In the genomic region with DNA sequence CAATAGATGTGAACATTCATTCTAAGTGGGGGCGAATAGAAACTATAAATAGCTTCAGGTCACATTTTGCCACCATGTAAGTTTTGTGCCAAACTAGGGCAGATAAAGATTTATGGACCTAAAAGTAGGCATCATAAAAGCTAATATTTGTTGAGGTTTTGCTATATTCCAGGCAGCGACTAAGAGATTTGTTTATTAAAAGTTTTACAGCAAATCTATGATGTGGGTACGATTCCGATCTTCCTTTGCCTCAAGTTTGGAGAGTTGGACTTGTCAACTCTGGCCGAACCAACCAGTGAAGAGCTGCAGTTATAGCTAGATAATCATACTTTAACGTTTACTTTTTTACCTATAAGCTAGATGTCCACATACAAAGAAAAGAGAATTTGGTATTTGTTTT, we compare ENCODE assay signal across 9 cellular contexts. TPM values are rescaled to one million over a fixed set of nuclear protein-coding genes. Genes with fewer than 3 reads are reported as not detected.
DNase-seq lines count a peak whose midpoint lies in the region; ATAC-seq, FAIRE-seq and TF ChIP-seq lines count a peak whose summit lies in the region.
"Had no signal": no experiment of that assay in that cellular context is flagged by ENCODE, and none has a peak within 500 bp of the region (broad histone marks: within the 10 kb centered on the region; RNA-seq: fewer than 3 reads in every experiment).

No MANE protein-coding gene starts in this region.

- no peak for FAIRE-seq in RCC 7860 (lab: Jason Lieb, UNC)

- peaks cover 27% of the 10 kb centered on the region for H3K36me3 ChIP-seq in left ventricle myocardium inferior
- peaks cover 49% of the 10 kb centered on the region for H3K36me3 ChIP-seq in mesodermal cell (ENCODE audit: control insufficient read depth, insufficient read depth, low read length)
- no peaks in the 10 kb centered on the region for H3K36me3 ChIP-seq in aorta (ENCODE audit: control insufficient read depth in 1 of 2, insufficient read depth in 2 of 2, low read length in 1 of 2)

- H3K9me3 ChIP-seq in left ventricle myocardium inferior (replicated peaks), result no peaks in the 10 kb centered on the region
- no peaks in the 10 kb centered on the region for H3K9me3 ChIP-seq in mesodermal cell (ENCODE audit: control insufficient read depth, low read length)
- H3K9me3 ChIP-seq in aorta (ENCODE audit: control insufficient read depth, low read length), result no peaks in the 10 kb centered on the region

- H3K27me3 Mint-ChIP-seq in MCF 10A (ENCODE audit: insufficient read depth, unreplicated experiment), result no peaks in the 10 kb centered on the region

- POLR2A ChIA-PET in MCF 10A (lab: Yijun Ruan, JAX), result interaction anchor here (0.7 to 6.7 kb wide), 18 partner anchors 8 to 434 kb away, joined by 3 to 356 read pairs (median 20); a partner anchor contains a TSS

- peaks cover 16% of the 10 kb centered on the region for H3K4me1 Mint-ChIP-seq in MCF 10A (ENCODE audit: insufficient read depth, unreplicated experiment)

- H3K27ac ChIP-seq in left ventricle myocardium inferior (replicated peaks) (peak overlapping the region; percentile 99), mesodermal cell (ENCODE audit: low read depth, low read length, severe bottlenecking) (peak overlapping the region; percentile 100), aorta (ENCODE audit: low read depth in 1 of 2, low read length in 2 of 2) (peak overlapping the region in 1 of 2 donors; percentile 22)

- peaks cover 57% of the 10 kb centered on the region for H3K36me3 Mint-ChIP-seq in MCF 10A (ENCODE audit: insufficient read depth, unreplicated experiment)

- H3K27me3 ChIP-seq in left ventricle myocardium inferior (ENCODE audit: low read depth), result no peaks in the 10 kb centered on the region
- no peaks in the 10 kb centered on the region for H3K27me3 ChIP-seq in aorta (ENCODE audit: control insufficient read depth in 1 of 2, insufficient read depth in 2 of 2, low read length in 1 of 2)

- CTCF ChIA-PET in MCF 10A (lab: Yijun Ruan, JAX), result interaction anchor here (0.6 to 1.6 kb wide), 8 partner anchors 24 to 1594 kb away, joined by 3 to 5 read pairs (median 4); a partner anchor contains a TSS

- TF ChIP-seq CTCF in left ventricle myocardium inferior (IDR thresholded peaks at IDR 0.05; ENCODE audit: borderline replicate concordance) (no peak), MCF 10A (IDR thresholded peaks at IDR 0.05; ENCODE audit: unreplicated experiment) (no peak)

- ATAC-seq in Right ventricle myocardium inferior (no peak), aorta (ENCODE audit: low FRiP score) (no peak)

- intact Hi-C loops in left ventricle myocardium inferior (cut with micrococcal nuclease), result no loop called here
- intact Hi-C loops in Right ventricle myocardium inferior (cut with DNase I), result loop anchor here (5.0 to 10.0 kb wide), 2 partner anchors 79 to 222 kb away; a partner anchor contains a TSS
- intact Hi-C loops in MCF 10A (cut with micrococcal nuclease), result loop anchor here (2.0 kb wide), 1 partner anchor 76 kb away; a partner anchor contains a TSS
- intact Hi-C loops in aorta (cut with DNase I), result loop anchor here in 1 of 2 donors (2.0 kb wide), 1 partner anchor 16 kb away; no protein-coding TSS in a partner anchor

- DNase-seq in left ventricle myocardium inferior (no peak), Right ventricle myocardium inferior (ENCODE audit: missing footprints) (no peak), MCF 10A (ENCODE audit: unreplicated experiment) (no peak), aorta (no peak), SW480 (ENCODE audit: low spot score) (no peak), RCC 7860 (ENCODE audit: low spot score) (no peak)
- no peak for DNase-seq in effector CD8-positive, alpha-beta T cell (lab: John Stamatoyannopoulos, UW)
- DNase-seq: SIG-M5 had no signal

- H3K4me3 Mint-ChIP-seq in MCF 10A (ENCODE audit: unreplicated experiment), result peak overlapping the region; percentile 83

- H3K4me3 ChIP-seq in left ventricle myocardium inferior (peak overlapping the region; percentile 91), mesodermal cell (ENCODE audit: extremely low read depth, insufficient read depth, low read length, poor library complexity, severe bottlenecking) (peak overlapping the region; percentile 77), aorta (ENCODE audit: low read length in 2 of 2) (peak overlapping the region; percentile 54 to 97)

- WGBS in mesodermal cell (ENCODE audit: insufficient coverage in 2 of 2), 2 experiments, result 93 to 100% methylated on average over 2 to 4 of the region's 6 CpGs
- WGBS in aorta, 2 donors, result 31 to 43% methylated on average over 6 of the region's 6 CpGs

- no peaks in the 10 kb centered on the region for H3K9me3 Mint-ChIP-seq in MCF 10A (ENCODE audit: unreplicated experiment)

- no TSS peak for BruUV-seq in MCF 10A (replicated peaks; lab: Mats Ljungman, UMichigan)

- H3K4me1 ChIP-seq in left ventricle myocardium inferior (peaks cover 66% of the 10 kb centered on the region), mesodermal cell (ENCODE audit: control insufficient read depth, insufficient read depth, low read length, poor library complexity, severe bottlenecking) (peaks cover 11% of the 10 kb centered on the region), aorta (ENCODE audit: control insufficient read depth in 1 of 2, insufficient read depth in 2 of 2, low read length in 2 of 2) (peaks cover 0 to 4% of the 10 kb centered on the region in 2 donors)

- H3K27ac Mint-ChIP-seq in MCF 10A (ENCODE audit: low read depth, unreplicated experiment), result peak overlapping the region; percentile 98

RNA-seq across cellular contexts. Expression of a gene that starts 1.6 kb away (rescaled TPM):
- total RNA-seq in left ventricle myocardium inferior (68.2 TPM), Right ventricle myocardium inferior (65.0 TPM), MCF 10A (2022) (118 and 123 TPM in 2 replicates), aorta (100 to 1,000 TPM in 1 of 2 donors, 10 to 100 TPM in 1; 83.5 to 101 TPM)
- 98.4 TPM for polyA plus RNA-seq in mesodermal cell (2013, experiment 1 of 2)
- polyA plus RNA-seq in mesodermal cell (2013, experiment 2 of 2), result 85.4 TPM
- polyA plus RNA-seq in aorta, result 10 to 100 TPM; 28.2 to 41.9 TPM

RNA-seq across cellular contexts. Expression of a gene that starts 26.0 kb away (rescaled TPM):
- total RNA-seq in left ventricle myocardium inferior (18.1 TPM), Right ventricle myocardium inferior (14.0 TPM), MCF 10A (2022) (24.6 and 29.6 TPM in 2 replicates), aorta (10 to 100 TPM; 22.6 to 32.8 TPM)
- 14.5 TPM for polyA plus RNA-seq in mesodermal cell (2013, experiment 1 of 2)
- 17.1 TPM for polyA plus RNA-seq in mesodermal cell (2013, experiment 2 of 2)
- 1 to 10 TPM; 7.6 to 9.5 TPM for polyA plus RNA-seq in aorta

RNA-seq across cellular contexts. Expression of a gene that starts 26.1 kb away (rescaled TPM):
- 1.3 TPM for total RNA-seq in left ventricle myocardium inferior
- 1.9 TPM for total RNA-seq in Right ventricle myocardium inferior
- 5.8 and 6.5 TPM in 2 replicates for total RNA-seq in MCF 10A (2022)
- 18.0 TPM for polyA plus RNA-seq in mesodermal cell (2013, experiment 1 of 2)
- polyA plus RNA-seq in mesodermal cell (2013, experiment 2 of 2), result 22.7 TPM
- total RNA-seq in aorta, result 1 to 10 TPM; 2.0 to 2.6 TPM
- under 1 TPM; 0.25 to 0.61 TPM for polyA plus RNA-seq in aorta
